In the genomic region with DNA sequence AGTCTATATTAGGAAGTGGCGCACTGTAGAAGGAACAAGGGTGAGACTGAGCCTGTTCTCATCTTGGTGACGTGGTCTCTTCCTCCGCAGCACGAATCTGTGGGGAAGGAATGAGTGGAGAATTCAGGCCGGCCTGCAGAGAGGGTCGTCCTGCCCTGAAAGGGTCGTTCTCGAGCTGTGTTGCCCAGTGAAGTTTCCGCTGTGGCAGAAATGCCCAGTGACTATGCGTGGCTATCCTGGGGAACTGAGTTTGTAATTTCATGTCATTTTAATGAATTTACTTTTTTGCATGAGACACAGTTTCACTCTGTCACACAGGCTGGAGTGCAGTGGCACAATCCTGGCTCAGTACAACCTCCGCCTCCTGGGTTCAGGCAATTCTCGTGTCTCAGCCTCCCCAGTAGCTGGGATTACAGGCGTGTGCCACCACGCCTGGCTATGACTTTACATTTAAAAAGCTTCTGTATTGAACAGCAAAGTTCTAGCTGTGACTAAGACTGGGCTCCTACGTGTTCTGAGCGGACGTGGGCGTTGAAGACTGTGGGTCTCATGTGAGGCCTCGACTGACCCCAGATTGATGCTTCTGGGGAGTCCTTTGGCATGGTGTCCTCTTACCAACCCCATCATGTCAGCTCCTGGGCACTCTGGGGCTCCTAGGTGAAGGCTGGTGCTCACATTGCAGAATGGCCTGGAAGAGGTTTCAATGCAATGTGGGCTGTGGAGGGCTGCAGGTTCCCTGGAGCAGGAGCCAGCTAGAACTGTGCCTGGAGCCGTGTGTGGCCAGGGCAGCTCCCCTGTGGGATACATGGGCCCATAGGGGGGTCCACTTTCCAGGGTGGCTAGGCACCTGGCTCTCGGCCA, we compare ENCODE assay signal across 1 cellular context.
TF ChIP-seq lines count a peak whose summit lies in the region.

No MANE protein-coding gene starts in this region.

TF ChIP-seq in K562, 482 proteins besides CTCF, POLR2A, EP300 and RAD21 (continues in another document):
- TF ChIP-seq CBFA2T2 (conservative IDR thresholded peaks at IDR 0.05) (no peak), NR1H2 (CRISPR knock-in tag; IDR thresholded peaks at IDR 0.05) (no peak), TCF15 (CRISPR knock-in tag; IDR thresholded peaks at IDR 0.05) (no peak), RBM14 (IDR thresholded peaks at IDR 0.05; ENCODE audit: borderline replicate concordance, insufficient read depth, low read depth, low read length) (no peak), PTRF (tag; IDR thresholded peaks at IDR 0.05) (no peak), ZC3H11A (IDR thresholded peaks at IDR 0.05; ENCODE audit: low read depth, low read length) (no peak), HNRNPUL1 (IDR thresholded peaks at IDR 0.05; ENCODE audit: low read length) (no peak), ZNF174 (CRISPR knock-in tag; IDR thresholded peaks at IDR 0.05) (no peak), E4F1 (CRISPR knock-in tag; IDR thresholded peaks at IDR 0.05; ENCODE audit: borderline replicate concordance) (no peak), PTBP1 (IDR thresholded peaks at IDR 0.05; ENCODE audit: low read depth, low read length) (no peak), NRF1 (conservative IDR thresholded peaks at IDR 0.05 in 1 of 2, IDR thresholded peaks at IDR 0.05 in 1 of 2) (no peak), MEF2A (IDR thresholded peaks at IDR 0.05; ENCODE audit: control insufficient read depth, low read depth, low read length) (no peak), ZFP36 (IDR thresholded peaks at IDR 0.05; ENCODE audit: low read depth, low read length, partially characterized antibody) (no peak), KAT7 (CRISPR knock-in tag; IDR thresholded peaks at IDR 0.05; ENCODE audit: borderline replicate concordance) (0 out of 2 replicates have a peak, but pooled peaks have one; percentile 75), HNRNPH1 (optimal IDR thresholded peaks at IDR 0.05; ENCODE audit: low read depth, low read length) (no peak), SP2 (IDR thresholded peaks at IDR 0.05; ENCODE audit: extremely low read depth, low read depth, low read length, poor library complexity, severe bottlenecking) (no peak), ESRRB (CRISPR knock-in tag; IDR thresholded peaks at IDR 0.05; ENCODE audit: borderline replicate concordance) (no peak), MXI1 (IDR thresholded peaks at IDR 0.05; ENCODE audit: low read depth, low read length) (no peak), SREBF1 (IDR thresholded peaks at IDR 0.05; ENCODE audit: borderline replicate concordance, low read depth, low read length) (no peak), ZNF398 (CRISPR knock-in tag; IDR thresholded peaks at IDR 0.05) (no peak), ZNF354B (CRISPR knock-in tag; IDR thresholded peaks at IDR 0.05) (no peak), ZNF551 (CRISPR knock-in tag; IDR thresholded peaks at IDR 0.05) (no peak), TGIF2 (CRISPR knock-in tag; IDR thresholded peaks at IDR 0.05) (no peak), ZNF197 (CRISPR knock-in tag; IDR thresholded peaks at IDR 0.05; ENCODE audit: low read depth) (no peak), HMG20A (CRISPR knock-in tag; conservative IDR thresholded peaks at IDR 0.05) (no peak), NCOA6 (IDR thresholded peaks at IDR 0.05) (no peak), ZNF561 (CRISPR knock-in tag; conservative IDR thresholded peaks at IDR 0.05) (no peak), PCBP2 (IDR thresholded peaks at IDR 0.05; ENCODE audit: low read depth, low read length, poor library complexity, severe bottlenecking) (no peak), TEAD2 (tag; IDR thresholded peaks at IDR 0.05) (no peak), IRF2 (CRISPR knock-in tag; IDR thresholded peaks at IDR 0.05) (0 out of 2 replicates have a peak, but pooled peaks have one; percentile 26), CREM (IDR thresholded peaks at IDR 0.05; ENCODE audit: low read depth) (peak; percentile 25; the same call in 1 of the 2 replicates), ZNF696 (CRISPR knock-in tag; conservative IDR thresholded peaks at IDR 0.05) (no peak), ZKSCAN3 (CRISPR knock-in tag; IDR thresholded peaks at IDR 0.05) (no peak; the same call in 1 of the 2 replicates), MIER1 (IDR thresholded peaks at IDR 0.05; ENCODE audit: low read depth) (no peak), MTA2 (IDR thresholded peaks at IDR 0.05; ENCODE audit: low read depth) (no peak), XRCC5 (IDR thresholded peaks at IDR 0.05; ENCODE audit: low read depth, low read length) (no peak), GABPB1 (CRISPR knock-in tag; IDR thresholded peaks at IDR 0.05) (0 out of 2 replicates have a peak, but pooled peaks have one; percentile 12), SP1 (CRISPR knock-in tag; IDR thresholded peaks at IDR 0.05) (peak; percentile 38; the same call in 1 of the 2 replicates), NFYB (IDR thresholded peaks at IDR 0.05; ENCODE audit: extremely low read depth, insufficient read length) (no peak), ZBTB17 (CRISPR knock-in tag; IDR thresholded peaks at IDR 0.05) (no peak), MTA3 (IDR thresholded peaks at IDR 0.05; ENCODE audit: borderline replicate concordance) (no peak), ELF1 (tag; IDR thresholded peaks at IDR 0.05) (no peak), EGR1 (conservative IDR thresholded peaks at IDR 0.05) (0 out of 2 replicates have a peak, but pooled peaks have one; percentile 30), CEBPG (CRISPR knock-in tag; IDR thresholded peaks at IDR 0.05) (no peak), CEBPG (tag; conservative IDR thresholded peaks at IDR 0.05 in 1 of 2, IDR thresholded peaks at IDR 0.05 in 1 of 2) (no peak), NR4A1 (CRISPR knock-in tag; IDR thresholded peaks at IDR 0.05) (no peak), NR4A1 (tag; IDR thresholded peaks at IDR 0.05) (0 out of 2 replicates have a peak, but pooled peaks have one; percentile 8), RBM34 (IDR thresholded peaks at IDR 0.05; ENCODE audit: borderline replicate concordance, insufficient read depth, low read length) (no peak), KAT8 (IDR thresholded peaks at IDR 0.05; ENCODE audit: low read depth) (no peak)
- TF ChIP-seq, protein P1, sequence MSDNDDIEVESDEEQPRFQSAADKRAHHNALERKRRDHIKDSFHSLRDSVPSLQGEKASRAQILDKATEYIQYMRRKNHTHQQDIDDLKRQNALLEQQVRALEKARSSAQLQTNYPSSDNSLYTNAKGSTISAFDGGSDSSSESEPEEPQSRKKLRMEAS (CRISPR knock-in tag; IDR thresholded peaks at IDR 0.05), result no peak
- TF ChIP-seq, protein P2, sequence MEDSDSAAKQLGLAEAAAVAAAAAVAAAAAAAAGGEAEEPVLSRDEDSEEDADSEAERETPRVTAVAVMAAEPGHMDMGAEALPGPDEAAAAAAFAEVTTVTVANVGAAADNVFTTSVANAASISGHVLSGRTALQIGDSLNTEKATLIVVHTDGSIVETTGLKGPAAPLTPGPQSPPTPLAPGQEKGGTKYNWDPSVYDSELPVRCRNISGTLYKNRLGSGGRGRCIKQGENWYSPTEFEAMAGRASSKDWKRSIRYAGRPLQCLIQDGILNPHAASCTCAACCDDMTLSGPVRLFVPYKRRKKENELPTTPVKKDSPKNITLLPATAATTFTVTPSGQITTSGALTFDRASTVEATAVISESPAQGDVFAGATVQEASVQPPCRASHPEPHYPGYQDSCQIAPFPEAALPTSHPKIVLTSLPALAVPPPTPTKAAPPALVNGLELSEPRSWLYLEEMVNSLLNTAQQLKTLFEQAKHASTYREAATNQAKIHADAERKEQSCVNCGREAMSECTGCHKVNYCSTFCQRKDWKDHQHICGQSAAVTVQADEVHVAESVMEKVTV (CRISPR knock-in tag; IDR thresholded peaks at IDR 0.05), result no peak
- TF ChIP-seq, protein P3, sequence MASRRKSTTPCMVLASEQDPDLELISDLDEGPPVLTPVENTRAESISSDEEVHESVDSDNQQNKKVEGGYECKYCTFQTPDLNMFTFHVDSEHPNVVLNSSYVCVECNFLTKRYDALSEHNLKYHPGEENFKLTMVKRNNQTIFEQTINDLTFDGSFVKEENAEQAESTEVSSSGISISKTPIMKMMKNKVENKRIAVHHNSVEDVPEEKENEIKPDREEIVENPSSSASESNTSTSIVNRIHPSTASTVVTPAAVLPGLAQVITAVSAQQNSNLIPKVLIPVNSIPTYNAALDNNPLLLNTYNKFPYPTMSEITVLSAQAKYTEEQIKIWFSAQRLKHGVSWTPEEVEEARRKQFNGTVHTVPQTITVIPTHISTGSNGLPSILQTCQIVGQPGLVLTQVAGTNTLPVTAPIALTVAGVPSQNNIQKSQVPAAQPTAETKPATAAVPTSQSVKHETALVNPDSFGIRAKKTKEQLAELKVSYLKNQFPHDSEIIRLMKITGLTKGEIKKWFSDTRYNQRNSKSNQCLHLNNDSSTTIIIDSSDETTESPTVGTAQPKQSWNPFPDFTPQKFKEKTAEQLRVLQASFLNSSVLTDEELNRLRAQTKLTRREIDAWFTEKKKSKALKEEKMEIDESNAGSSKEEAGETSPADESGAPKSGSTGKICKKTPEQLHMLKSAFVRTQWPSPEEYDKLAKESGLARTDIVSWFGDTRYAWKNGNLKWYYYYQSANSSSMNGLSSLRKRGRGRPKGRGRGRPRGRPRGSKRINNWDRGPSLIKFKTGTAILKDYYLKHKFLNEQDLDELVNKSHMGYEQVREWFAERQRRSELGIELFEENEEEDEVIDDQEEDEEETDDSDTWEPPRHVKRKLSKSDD (conservative IDR thresholded peaks at IDR 0.05; ENCODE audit: low read length), result no peak
- TF ChIP-seq, protein P4, sequence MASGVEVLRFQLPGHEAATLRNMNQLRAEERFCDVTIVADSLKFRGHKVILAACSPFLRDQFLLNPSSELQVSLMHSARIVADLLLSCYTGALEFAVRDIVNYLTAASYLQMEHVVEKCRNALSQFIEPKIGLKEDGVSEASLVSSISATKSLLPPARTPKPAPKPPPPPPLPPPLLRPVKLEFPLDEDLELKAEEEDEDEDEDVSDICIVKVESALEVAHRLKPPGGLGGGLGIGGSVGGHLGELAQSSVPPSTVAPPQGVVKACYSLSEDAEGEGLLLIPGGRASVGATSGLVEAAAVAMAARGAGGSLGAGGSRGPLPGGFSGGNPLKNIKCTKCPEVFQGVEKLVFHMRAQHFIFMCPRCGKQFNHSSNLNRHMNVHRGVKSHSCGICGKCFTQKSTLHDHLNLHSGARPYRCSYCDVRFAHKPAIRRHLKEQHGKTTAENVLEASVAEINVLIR (CRISPR knock-in tag; IDR thresholded peaks at IDR 0.05), result 0 out of 2 replicates have a peak, but pooled peaks have one; percentile 35
- TF ChIP-seq, protein P5, sequence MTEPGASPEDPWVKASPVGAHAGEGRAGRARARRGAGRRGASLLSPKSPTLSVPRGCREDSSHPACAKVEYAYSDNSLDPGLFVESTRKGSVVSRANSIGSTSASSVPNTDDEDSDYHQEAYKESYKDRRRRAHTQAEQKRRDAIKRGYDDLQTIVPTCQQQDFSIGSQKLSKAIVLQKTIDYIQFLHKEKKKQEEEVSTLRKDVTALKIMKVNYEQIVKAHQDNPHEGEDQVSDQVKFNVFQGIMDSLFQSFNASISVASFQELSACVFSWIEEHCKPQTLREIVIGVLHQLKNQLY (CRISPR knock-in tag; conservative IDR thresholded peaks at IDR 0.05), result no peak
- TF ChIP-seq, protein P6, sequence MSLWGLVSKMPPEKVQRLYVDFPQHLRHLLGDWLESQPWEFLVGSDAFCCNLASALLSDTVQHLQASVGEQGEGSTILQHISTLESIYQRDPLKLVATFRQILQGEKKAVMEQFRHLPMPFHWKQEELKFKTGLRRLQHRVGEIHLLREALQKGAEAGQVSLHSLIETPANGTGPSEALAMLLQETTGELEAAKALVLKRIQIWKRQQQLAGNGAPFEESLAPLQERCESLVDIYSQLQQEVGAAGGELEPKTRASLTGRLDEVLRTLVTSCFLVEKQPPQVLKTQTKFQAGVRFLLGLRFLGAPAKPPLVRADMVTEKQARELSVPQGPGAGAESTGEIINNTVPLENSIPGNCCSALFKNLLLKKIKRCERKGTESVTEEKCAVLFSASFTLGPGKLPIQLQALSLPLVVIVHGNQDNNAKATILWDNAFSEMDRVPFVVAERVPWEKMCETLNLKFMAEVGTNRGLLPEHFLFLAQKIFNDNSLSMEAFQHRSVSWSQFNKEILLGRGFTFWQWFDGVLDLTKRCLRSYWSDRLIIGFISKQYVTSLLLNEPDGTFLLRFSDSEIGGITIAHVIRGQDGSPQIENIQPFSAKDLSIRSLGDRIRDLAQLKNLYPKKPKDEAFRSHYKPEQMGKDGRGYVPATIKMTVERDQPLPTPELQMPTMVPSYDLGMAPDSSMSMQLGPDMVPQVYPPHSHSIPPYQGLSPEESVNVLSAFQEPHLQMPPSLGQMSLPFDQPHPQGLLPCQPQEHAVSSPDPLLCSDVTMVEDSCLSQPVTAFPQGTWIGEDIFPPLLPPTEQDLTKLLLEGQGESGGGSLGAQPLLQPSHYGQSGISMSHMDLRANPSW (CRISPR knock-in tag; IDR thresholded peaks at IDR 0.05), result no peak
